ENCODE assay signal across 1 cellular context in the genomic region with DNA sequence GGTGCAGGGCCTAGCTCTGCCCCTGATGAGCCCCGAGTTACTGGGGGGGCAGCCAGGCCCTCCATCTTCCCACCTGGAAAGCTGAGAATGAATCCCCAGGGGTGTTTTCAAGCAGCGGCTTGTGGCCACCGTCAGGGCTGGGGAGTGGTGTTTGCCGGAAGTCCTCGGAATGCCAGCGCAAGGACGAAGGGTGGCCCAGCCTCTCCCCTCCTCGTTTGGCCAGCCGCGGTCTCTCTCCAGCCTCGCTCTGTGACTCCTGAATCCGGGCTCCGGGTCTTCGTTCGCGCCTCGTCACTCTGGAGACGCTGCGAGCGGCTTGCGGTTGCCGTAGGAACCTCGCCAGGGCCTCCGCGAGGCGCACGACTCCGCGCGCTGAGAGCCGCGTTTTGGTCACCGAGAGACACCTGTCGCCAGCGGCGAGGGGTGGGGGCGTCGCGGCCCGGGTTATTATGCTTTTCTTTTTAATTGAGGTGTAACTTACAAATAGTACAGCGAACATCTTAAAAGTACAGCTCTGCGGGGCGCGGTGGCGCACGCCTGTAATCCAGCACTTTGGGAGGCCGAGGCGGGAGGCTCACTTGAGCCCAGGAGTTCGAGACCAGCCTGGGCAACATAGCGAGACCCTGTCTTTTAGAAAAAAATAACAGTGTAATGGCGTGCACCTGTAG.
TF ChIP-seq lines count a peak whose summit lies in the region.

No MANE protein-coding gene starts in this region.

TF ChIP-seq in HepG2, 621 proteins besides CTCF, POLR2A, EP300 and RAD21 (continued from another document and continues in another):
- TF ChIP-seq, protein P1, sequence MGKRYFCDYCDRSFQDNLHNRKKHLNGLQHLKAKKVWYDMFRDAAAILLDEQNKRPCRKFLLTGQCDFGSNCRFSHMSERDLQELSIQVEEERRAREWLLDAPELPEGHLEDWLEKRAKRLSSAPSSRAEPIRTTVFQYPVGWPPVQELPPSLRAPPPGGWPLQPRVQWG (CRISPR knock-in tag; IDR thresholded peaks at IDR 0.05; ENCODE audit: borderline replicate concordance, low read depth): no peak
- TF ChIP-seq, protein P2, sequence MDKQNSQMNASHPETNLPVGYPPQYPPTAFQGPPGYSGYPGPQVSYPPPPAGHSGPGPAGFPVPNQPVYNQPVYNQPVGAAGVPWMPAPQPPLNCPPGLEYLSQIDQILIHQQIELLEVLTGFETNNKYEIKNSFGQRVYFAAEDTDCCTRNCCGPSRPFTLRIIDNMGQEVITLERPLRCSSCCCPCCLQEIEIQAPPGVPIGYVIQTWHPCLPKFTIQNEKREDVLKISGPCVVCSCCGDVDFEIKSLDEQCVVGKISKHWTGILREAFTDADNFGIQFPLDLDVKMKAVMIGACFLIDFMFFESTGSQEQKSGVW (CRISPR knock-in tag; IDR thresholded peaks at IDR 0.05; ENCODE audit: borderline replicate concordance): no peak
- no peak for TF ChIP-seq NR2F2 (IDR thresholded peaks at IDR 0.05; ENCODE audit: borderline replicate concordance, low read depth)
- TF ChIP-seq MXD4 (CRISPR knock-in tag; IDR thresholded peaks at IDR 0.05): 0 out of 2 replicates have a peak, but pooled peaks have one; percentile 48
- peak; percentile 49 for TF ChIP-seq GATAD1 (CRISPR knock-in tag; IDR thresholded peaks at IDR 0.05)
- TF ChIP-seq ZC3H4 (CRISPR knock-in tag; IDR thresholded peaks at IDR 0.05; ENCODE audit: borderline replicate concordance): no peak
- TF ChIP-seq SAP130 (CRISPR knock-in tag; IDR thresholded peaks at IDR 0.05; ENCODE audit: low read depth): peak; percentile 86
- 0 out of 2 replicates have a peak, but pooled peaks have one; percentile 17 for TF ChIP-seq HNF4A (CRISPR knock-in tag; IDR thresholded peaks at IDR 0.05)
- 0 out of 2 replicates have a peak, but pooled peaks have one; percentile 49 for TF ChIP-seq ZNF329 (CRISPR knock-in tag; IDR thresholded peaks at IDR 0.05; ENCODE audit: low read depth)
- peak; percentile 58; the same call in 1 of the 2 replicates for TF ChIP-seq MTF2 (CRISPR knock-in tag; IDR thresholded peaks at IDR 0.05; ENCODE audit: borderline replicate concordance)
- TF ChIP-seq MEIS2 (CRISPR knock-in tag; IDR thresholded peaks at IDR 0.05): peak; percentile 79; the same call in 1 of the 2 replicates
- TF ChIP-seq, protein P3, sequence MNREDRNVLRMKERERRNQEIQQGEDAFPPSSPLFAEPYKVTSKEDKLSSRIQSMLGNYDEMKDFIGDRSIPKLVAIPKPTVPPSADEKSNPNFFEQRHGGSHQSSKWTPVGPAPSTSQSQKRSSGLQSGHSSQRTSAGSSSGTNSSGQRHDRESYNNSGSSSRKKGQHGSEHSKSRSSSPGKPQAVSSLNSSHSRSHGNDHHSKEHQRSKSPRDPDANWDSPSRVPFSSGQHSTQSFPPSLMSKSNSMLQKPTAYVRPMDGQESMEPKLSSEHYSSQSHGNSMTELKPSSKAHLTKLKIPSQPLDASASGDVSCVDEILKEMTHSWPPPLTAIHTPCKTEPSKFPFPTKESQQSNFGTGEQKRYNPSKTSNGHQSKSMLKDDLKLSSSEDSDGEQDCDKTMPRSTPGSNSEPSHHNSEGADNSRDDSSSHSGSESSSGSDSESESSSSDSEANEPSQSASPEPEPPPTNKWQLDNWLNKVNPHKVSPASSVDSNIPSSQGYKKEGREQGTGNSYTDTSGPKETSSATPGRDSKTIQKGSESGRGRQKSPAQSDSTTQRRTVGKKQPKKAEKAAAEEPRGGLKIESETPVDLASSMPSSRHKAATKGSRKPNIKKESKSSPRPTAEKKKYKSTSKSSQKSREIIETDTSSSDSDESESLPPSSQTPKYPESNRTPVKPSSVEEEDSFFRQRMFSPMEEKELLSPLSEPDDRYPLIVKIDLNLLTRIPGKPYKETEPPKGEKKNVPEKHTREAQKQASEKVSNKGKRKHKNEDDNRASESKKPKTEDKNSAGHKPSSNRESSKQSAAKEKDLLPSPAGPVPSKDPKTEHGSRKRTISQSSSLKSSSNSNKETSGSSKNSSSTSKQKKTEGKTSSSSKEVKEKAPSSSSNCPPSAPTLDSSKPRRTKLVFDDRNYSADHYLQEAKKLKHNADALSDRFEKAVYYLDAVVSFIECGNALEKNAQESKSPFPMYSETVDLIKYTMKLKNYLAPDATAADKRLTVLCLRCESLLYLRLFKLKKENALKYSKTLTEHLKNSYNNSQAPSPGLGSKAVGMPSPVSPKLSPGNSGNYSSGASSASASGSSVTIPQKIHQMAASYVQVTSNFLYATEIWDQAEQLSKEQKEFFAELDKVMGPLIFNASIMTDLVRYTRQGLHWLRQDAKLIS (CRISPR knock-in tag; IDR thresholded peaks at IDR 0.05): no peak
- TF ChIP-seq PHF20 (CRISPR knock-in tag; IDR thresholded peaks at IDR 0.05): no peak; the same call in 1 of the 2 replicates
- TF ChIP-seq ZNF441 (CRISPR knock-in tag; IDR thresholded peaks at IDR 0.05; ENCODE audit: borderline replicate concordance): no peak
- TF ChIP-seq, protein P4, sequence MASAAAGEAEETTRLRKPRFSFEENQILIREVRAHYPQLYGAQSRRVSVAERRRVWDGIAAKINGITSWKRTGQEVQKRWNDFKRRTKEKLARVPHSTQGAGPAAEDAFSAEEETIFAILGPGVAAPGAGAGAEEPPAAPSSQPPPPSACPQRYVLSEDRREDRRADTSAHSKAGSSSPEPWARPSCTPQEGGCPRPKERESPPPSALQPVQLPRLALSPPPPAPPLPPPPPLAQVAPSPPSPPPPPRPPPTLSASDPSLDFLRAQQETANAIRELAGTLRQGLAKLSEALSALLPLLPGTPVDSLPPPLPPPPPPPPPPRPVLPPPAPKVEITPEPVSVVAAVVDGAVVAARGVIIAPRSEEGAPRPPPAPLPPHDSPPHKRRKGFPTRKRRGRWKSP (CRISPR knock-in tag; IDR thresholded peaks at IDR 0.05): peak; percentile 98
- peak; percentile 49; the same call in 1 of the 2 replicates for TF ChIP-seq KLF6 (CRISPR knock-in tag; IDR thresholded peaks at IDR 0.05)
- TF ChIP-seq ZNF484 (CRISPR knock-in tag; IDR thresholded peaks at IDR 0.05; ENCODE audit: borderline replicate concordance, low read depth): no peak
- peak; percentile 25; the same call in 1 of the 2 replicates for TF ChIP-seq YEATS4 (CRISPR knock-in tag; IDR thresholded peaks at IDR 0.05; ENCODE audit: borderline replicate concordance)
- TF ChIP-seq ZNF20 (CRISPR knock-in tag; IDR thresholded peaks at IDR 0.05): no peak
- TF ChIP-seq ZSCAN25 (CRISPR knock-in tag; IDR thresholded peaks at IDR 0.05): peak; percentile 45; the same call in 1 of the 2 replicates
- TF ChIP-seq, protein P5, sequence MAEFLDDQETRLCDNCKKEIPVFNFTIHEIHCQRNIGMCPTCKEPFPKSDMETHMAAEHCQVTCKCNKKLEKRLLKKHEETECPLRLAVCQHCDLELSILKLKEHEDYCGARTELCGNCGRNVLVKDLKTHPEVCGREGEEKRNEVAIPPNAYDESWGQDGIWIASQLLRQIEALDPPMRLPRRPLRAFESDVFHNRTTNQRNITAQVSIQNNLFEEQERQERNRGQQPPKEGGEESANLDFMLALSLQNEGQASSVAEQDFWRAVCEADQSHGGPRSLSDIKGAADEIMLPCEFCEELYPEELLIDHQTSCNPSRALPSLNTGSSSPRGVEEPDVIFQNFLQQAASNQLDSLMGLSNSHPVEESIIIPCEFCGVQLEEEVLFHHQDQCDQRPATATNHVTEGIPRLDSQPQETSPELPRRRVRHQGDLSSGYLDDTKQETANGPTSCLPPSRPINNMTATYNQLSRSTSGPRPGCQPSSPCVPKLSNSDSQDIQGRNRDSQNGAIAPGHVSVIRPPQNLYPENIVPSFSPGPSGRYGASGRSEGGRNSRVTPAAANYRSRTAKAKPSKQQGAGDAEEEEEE (CRISPR knock-in tag; IDR thresholded peaks at IDR 0.05; ENCODE audit: borderline replicate concordance): no peak
- TF ChIP-seq, protein P6, sequence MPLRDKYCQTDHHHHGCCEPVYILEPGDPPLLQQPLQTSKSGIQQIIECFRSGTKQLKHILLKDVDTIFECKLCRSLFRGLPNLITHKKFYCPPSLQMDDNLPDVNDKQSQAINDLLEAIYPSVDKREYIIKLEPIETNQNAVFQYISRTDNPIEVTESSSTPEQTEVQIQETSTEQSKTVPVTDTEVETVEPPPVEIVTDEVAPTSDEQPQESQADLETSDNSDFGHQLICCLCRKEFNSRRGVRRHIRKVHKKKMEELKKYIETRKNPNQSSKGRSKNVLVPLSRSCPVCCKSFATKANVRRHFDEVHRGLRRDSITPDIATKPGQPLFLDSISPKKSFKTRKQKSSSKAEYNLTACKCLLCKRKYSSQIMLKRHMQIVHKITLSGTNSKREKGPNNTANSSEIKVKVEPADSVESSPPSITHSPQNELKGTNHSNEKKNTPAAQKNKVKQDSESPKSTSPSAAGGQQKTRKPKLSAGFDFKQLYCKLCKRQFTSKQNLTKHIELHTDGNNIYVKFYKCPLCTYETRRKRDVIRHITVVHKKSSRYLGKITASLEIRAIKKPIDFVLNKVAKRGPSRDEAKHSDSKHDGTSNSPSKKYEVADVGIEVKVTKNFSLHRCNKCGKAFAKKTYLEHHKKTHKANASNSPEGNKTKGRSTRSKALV (CRISPR knock-in tag; IDR thresholded peaks at IDR 0.05): peak; percentile 97
- TF ChIP-seq ZNF446 (CRISPR knock-in tag; IDR thresholded peaks at IDR 0.05): no peak
- TF ChIP-seq, protein P7, sequence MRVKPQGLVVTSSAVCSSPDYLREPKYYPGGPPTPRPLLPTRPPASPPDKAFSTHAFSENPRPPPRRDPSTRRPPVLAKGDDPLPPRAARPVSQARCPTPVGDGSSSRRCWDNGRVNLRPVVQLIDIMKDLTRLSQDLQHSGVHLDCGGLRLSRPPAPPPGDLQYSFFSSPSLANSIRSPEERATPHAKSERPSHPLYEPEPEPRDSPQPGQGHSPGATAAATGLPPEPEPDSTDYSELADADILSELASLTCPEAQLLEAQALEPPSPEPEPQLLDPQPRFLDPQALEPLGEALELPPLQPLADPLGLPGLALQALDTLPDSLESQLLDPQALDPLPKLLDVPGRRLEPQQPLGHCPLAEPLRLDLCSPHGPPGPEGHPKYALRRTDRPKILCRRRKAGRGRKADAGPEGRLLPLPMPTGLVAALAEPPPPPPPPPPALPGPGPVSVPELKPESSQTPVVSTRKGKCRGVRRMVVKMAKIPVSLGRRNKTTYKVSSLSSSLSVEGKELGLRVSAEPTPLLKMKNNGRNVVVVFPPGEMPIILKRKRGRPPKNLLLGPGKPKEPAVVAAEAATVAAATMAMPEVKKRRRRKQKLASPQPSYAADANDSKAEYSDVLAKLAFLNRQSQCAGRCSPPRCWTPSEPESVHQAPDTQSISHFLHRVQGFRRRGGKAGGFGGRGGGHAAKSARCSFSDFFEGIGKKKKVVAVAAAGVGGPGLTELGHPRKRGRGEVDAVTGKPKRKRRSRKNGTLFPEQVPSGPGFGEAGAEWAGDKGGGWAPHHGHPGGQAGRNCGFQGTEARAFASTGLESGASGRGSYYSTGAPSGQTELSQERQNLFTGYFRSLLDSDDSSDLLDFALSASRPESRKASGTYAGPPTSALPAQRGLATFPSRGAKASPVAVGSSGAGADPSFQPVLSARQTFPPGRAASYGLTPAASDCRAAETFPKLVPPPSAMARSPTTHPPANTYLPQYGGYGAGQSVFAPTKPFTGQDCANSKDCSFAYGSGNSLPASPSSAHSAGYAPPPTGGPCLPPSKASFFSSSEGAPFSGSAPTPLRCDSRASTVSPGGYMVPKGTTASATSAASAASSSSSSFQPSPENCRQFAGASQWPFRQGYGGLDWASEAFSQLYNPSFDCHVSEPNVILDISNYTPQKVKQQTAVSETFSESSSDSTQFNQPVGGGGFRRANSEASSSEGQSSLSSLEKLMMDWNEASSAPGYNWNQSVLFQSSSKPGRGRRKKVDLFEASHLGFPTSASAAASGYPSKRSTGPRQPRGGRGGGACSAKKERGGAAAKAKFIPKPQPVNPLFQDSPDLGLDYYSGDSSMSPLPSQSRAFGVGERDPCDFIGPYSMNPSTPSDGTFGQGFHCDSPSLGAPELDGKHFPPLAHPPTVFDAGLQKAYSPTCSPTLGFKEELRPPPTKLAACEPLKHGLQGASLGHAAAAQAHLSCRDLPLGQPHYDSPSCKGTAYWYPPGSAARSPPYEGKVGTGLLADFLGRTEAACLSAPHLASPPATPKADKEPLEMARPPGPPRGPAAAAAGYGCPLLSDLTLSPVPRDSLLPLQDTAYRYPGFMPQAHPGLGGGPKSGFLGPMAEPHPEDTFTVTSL (CRISPR knock-in tag; IDR thresholded peaks at IDR 0.05; ENCODE audit: borderline replicate concordance): no peak
- TF ChIP-seq SMARCE1 (IDR thresholded peaks at IDR 0.05; ENCODE audit: borderline replicate concordance): no peak
- TF ChIP-seq JDP2 (CRISPR knock-in tag; IDR thresholded peaks at IDR 0.05; ENCODE audit: borderline replicate concordance): no peak
- TF ChIP-seq ZNF232 (CRISPR knock-in tag; IDR thresholded peaks at IDR 0.05; ENCODE audit: borderline replicate concordance): peak; percentile 78; the same call in 1 of the 2 replicates
- TF ChIP-seq ZEB1 (IDR thresholded peaks at IDR 0.05; ENCODE audit: insufficient replicate concordance, low read depth): no peak
- no peak for TF ChIP-seq ASH2L (IDR thresholded peaks at IDR 0.05; ENCODE audit: insufficient read length, low read depth, low read length)
- no peak for TF ChIP-seq ZFP1 (CRISPR knock-in tag; IDR thresholded peaks at IDR 0.05)
- TF ChIP-seq U2AF2 (IDR thresholded peaks at IDR 0.05; ENCODE audit: low read depth, low read length): peak; percentile 93
- TF ChIP-seq, protein P8, sequence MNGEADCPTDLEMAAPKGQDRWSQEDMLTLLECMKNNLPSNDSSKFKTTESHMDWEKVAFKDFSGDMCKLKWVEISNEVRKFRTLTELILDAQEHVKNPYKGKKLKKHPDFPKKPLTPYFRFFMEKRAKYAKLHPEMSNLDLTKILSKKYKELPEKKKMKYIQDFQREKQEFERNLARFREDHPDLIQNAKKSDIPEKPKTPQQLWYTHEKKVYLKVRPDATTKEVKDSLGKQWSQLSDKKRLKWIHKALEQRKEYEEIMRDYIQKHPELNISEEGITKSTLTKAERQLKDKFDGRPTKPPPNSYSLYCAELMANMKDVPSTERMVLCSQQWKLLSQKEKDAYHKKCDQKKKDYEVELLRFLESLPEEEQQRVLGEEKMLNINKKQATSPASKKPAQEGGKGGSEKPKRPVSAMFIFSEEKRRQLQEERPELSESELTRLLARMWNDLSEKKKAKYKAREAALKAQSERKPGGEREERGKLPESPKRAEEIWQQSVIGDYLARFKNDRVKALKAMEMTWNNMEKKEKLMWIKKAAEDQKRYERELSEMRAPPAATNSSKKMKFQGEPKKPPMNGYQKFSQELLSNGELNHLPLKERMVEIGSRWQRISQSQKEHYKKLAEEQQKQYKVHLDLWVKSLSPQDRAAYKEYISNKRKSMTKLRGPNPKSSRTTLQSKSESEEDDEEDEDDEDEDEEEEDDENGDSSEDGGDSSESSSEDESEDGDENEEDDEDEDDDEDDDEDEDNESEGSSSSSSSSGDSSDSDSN (CRISPR knock-in tag; IDR thresholded peaks at IDR 0.05): peak; percentile 85; the same call in 1 of the 2 replicates
- TF ChIP-seq NFATC3 (CRISPR knock-in tag; IDR thresholded peaks at IDR 0.05): no peak
- peak; percentile 89 for TF ChIP-seq HNRNPLL (IDR thresholded peaks at IDR 0.05; ENCODE audit: low read depth, low read length, poor library complexity, severe bottlenecking)
- TF ChIP-seq KLF15 (CRISPR knock-in tag; IDR thresholded peaks at IDR 0.05; ENCODE audit: borderline replicate concordance): 0 out of 2 replicates have a peak, but pooled peaks have one; percentile 34
- no peak for TF ChIP-seq ZNF75D (CRISPR knock-in tag; IDR thresholded peaks at IDR 0.05; ENCODE audit: borderline replicate concordance)
